In genomic region chr5:62403411-62404250, GRCh38 we compare ENCODE assay signal across 8 cellular contexts. TPM values are rescaled to one million over a fixed set of nuclear protein-coding genes. Genes with fewer than 3 reads are reported as not detected.
DNase-seq lines count a peak whose midpoint lies in the region; ATAC-seq and TF ChIP-seq lines count a peak whose summit lies in the region.

TSS of gene DIMT1 (minus strand) at chr5:62403905. CDS start at chr5:62403772, 133 bp downstream.

- H3K36me3 ChIP-seq in WERI-Rb-1 (peaks cover 14% of the 10 kb centered on the region), mammary epithelial cell (ENCODE audit: insufficient read depth, low read length) (peaks cover 6% of the 10 kb centered on the region), iPS-20b (ENCODE audit: insufficient read depth, low read depth, low read length) (peaks cover 26% of the 10 kb centered on the region)

- H3K9ac ChIP-seq in mammary epithelial cell (ENCODE audit: insufficient read depth, low read length): peak within 1 kb of the TSS; percentile 88
- H3K9ac ChIP-seq in iPS-20b (ENCODE audit: low read depth, low read length): peak within 1 kb of the TSS; percentile 99

- H4K20me1 ChIP-seq in mammary epithelial cell (ENCODE audit: insufficient read depth, low read length): no peaks in the 10 kb centered on the region

- intact Hi-C loops in mammary epithelial cell (cut with micrococcal nuclease): no loop called here

- TF ChIP-seq CTCF in WERI-Rb-1 (IDR thresholded peaks at IDR 0.05; ENCODE audit: low read depth, low read length): no peak
- no peak for TF ChIP-seq CTCF in mammary epithelial cell (conservative IDR thresholded peaks at IDR 0.05 in 1 of 2, IDR thresholded peaks at IDR 0.05 in 1 of 2; ENCODE audit: extremely low read depth in 1 of 2, insufficient read depth in 1 of 2, low read depth in 1 of 2, low read length in 2 of 2)

- ATAC-seq in GM18873 (IDR thresholded peaks at IDR 0.05; ENCODE audit: low FRiP score, unreplicated experiment): peak; percentile 98
- peak; percentile 96 for ATAC-seq in HG03139 (IDR thresholded peaks at IDR 0.05; ENCODE audit: unreplicated experiment)

- BruUV-seq in mammary epithelial cell (replicated peaks; lab: Mats Ljungman, UMichigan): TSS peak; percentile 52

- dilution Hi-C loops in mammary epithelial cell (cut with HindIII; ENCODE audit: low sequenced_read_pairs): loop anchor here (5.0 kb wide), 1 partner anchor 86 kb away; no protein-coding TSS in a partner anchor

- peaks cover 37% of the 10 kb centered on the region for H3K79me2 ChIP-seq in mammary epithelial cell (ENCODE audit: insufficient read depth, low read length)

- WGBS in mammary epithelial cell (ENCODE audit: low coverage, missing lambda C conversion rate): under 1% methylated on average over 55 of the region's 66 CpGs

- no peaks in the 10 kb centered on the region for H3K27me3 ChIP-seq in WERI-Rb-1 (ENCODE audit: insufficient read depth, low read depth, severe bottlenecking)
- H3K27me3 ChIP-seq in mammary epithelial cell (ENCODE audit: insufficient read depth, low read length): no peaks in the 10 kb centered on the region
- H3K27me3 ChIP-seq in iPS-20b (ENCODE audit: insufficient read depth, low read length): no peaks in the 10 kb centered on the region

- H3K4me1 ChIP-seq in mammary epithelial cell (ENCODE audit: insufficient read depth, low read length) (peaks cover 8% of the 10 kb centered on the region), iPS-20b (ENCODE audit: insufficient read depth, low read length) (peaks cover 7% of the 10 kb centered on the region; the same call in 1 of the 2 replicates)

- DNase-seq in ACHN: peak; percentile 97
- peak; percentile 94 for DNase-seq in NCI-H2227 (lab: John Stamatoyannopoulos, UW; ENCODE audit: unreplicated experiment)
- peak; percentile 97 for DNase-seq in WERI-Rb-1
- peak; percentile 97 for DNase-seq in mammary epithelial cell

- in situ Hi-C loops in ACHN (cut with HindIII; ENCODE audit: low pct_ligation_motif_present, low pct_unique_long_range_greater_than_20kb, low sequenced_read_pairs): no loop called here
- in situ Hi-C loops in mammary epithelial cell (cut with MboI; ENCODE audit: low sequenced_read_pairs in 2 of 2): no loop called here

- CTCF ChIA-PET in mammary epithelial cell (lab: Charles Lee; ENCODE audit: low non-redundant PET): no interaction called here

- H3K4me2 ChIP-seq in mammary epithelial cell (ENCODE audit: insufficient read depth, low read depth, low read length): peak within 1 kb of the TSS; percentile 89

- H3K4me3 ChIP-seq in WERI-Rb-1 (ENCODE audit: low read depth, low read length): peak within 1 kb of the TSS; percentile 99
- peak within 1 kb of the TSS; percentile 74 to 90 (median 75) for H3K4me3 ChIP-seq in mammary epithelial cell (replicated peaks in 1 of 3; ENCODE audit: insufficient read depth in 1 of 3, low read depth in 2 of 3, low read length in 3 of 3)
- peak within 1 kb of the TSS; percentile 77 for H3K4me3 ChIP-seq in iPS-20b (ENCODE audit: low read length)
- H3K4me3 ChIP-seq in skin epidermis: peak within 1 kb of the TSS; percentile 68 to 98 (median 89)

- peak within 1 kb of the TSS; percentile 95 for H2AFZ ChIP-seq in mammary epithelial cell (ENCODE audit: low read depth, low read length)

- no peaks in the 10 kb centered on the region for H3K9me3 ChIP-seq in WERI-Rb-1 (ENCODE audit: severe bottlenecking)
- H3K9me3 ChIP-seq in mammary epithelial cell (replicated peaks; ENCODE audit: insufficient read depth, low read length): no peaks in the 10 kb centered on the region
- H3K9me3 ChIP-seq in iPS-20b (ENCODE audit: insufficient read depth, low read depth, low read length): no peaks in the 10 kb centered on the region

- H3K27ac ChIP-seq in WERI-Rb-1 (peak within 1 kb of the TSS; percentile 79), mammary epithelial cell (ENCODE audit: insufficient read depth, low read depth, low read length) (peak within 1 kb of the TSS; percentile 89), iPS-20b (ENCODE audit: low read length) (peak within 1 kb of the TSS; percentile 97), skin epidermis (peak within 1 kb of the TSS; percentile 50 to 99 (median 94))

RNA-seq across cellular contexts. Expression of gene DIMT1, which starts in this region (rescaled TPM):
- 10 to 100 TPM; 27.7 to 34.7 TPM for total RNA-seq in mammary epithelial cell
- polyA plus RNA-seq in mammary epithelial cell: 30.0 TPM
- 3.6 TPM for polyA minus RNA-seq in mammary epithelial cell

Comparison
In these comparisons a context has a peak if more than half of its experiments do, and no peak if none do; other contexts are left out.
1. Peak in every context shown above with its lines: DNase-seq, ATAC-seq, H3K4me3 ChIP-seq and H3K27ac ChIP-seq.